Comparison of ENCODE assay signal across 1 cellular context in genomic region chr20:431012-431904, GRCh38.
A peak's percentile ranks its signal among the peaks of the same experiment; 100 is the strongest.
TF ChIP-seq lines count a peak whose summit lies in the region.

No MANE protein-coding gene starts in this region.

TF ChIP-seq in HepG2, 621 proteins besides CTCF, POLR2A, EP300 and RAD21 (continued from another document and continues in another):
- TF ChIP-seq DMTF1 (CRISPR knock-in tag; IDR thresholded peaks at IDR 0.05) (no peak), ZNF768 (CRISPR knock-in tag; IDR thresholded peaks at IDR 0.05) (peak; percentile 78; the same call in 1 of the 2 replicates), ZNF740 (CRISPR knock-in tag; IDR thresholded peaks at IDR 0.05) (no peak; the same call in 1 of the 2 replicates), ZNF543 (CRISPR knock-in tag; IDR thresholded peaks at IDR 0.05) (no peak), ZNF720 (CRISPR knock-in tag; IDR thresholded peaks at IDR 0.05) (0 out of 2 replicates have a peak, but pooled peaks have one; percentile 14), ZNF749 (CRISPR knock-in tag; IDR thresholded peaks at IDR 0.05; ENCODE audit: borderline replicate concordance) (no peak; the same call in 1 of the 2 replicates), ZNF629 (CRISPR knock-in tag; conservative IDR thresholded peaks at IDR 0.05) (0 out of 2 replicates have a peak, but pooled peaks have one; percentile 21), MAF1 (CRISPR knock-in tag; IDR thresholded peaks at IDR 0.05; ENCODE audit: borderline replicate concordance) (no peak), ZNF337 (CRISPR knock-in tag; IDR thresholded peaks at IDR 0.05; ENCODE audit: borderline replicate concordance, low read depth) (no peak), ZSCAN22 (CRISPR knock-in tag; IDR thresholded peaks at IDR 0.05) (no peak), ESRRA (CRISPR knock-in tag; IDR thresholded peaks at IDR 0.05; ENCODE audit: low read depth) (0 out of 2 replicates have a peak, but pooled peaks have one; percentile 54), NR1H2 (CRISPR knock-in tag; IDR thresholded peaks at IDR 0.05; ENCODE audit: borderline replicate concordance, low read depth) (no peak), SMAD3 (CRISPR knock-in tag; IDR thresholded peaks at IDR 0.05) (peak; percentile 96), TRIM22 (IDR thresholded peaks at IDR 0.05) (no peak), HNF4A (CRISPR knock-in tag; IDR thresholded peaks at IDR 0.05) (peak; percentile 2; the same call in 1 of the 2 replicates), ZNF777 (CRISPR knock-in tag; IDR thresholded peaks at IDR 0.05) (no peak), PITX1 (CRISPR knock-in tag; IDR thresholded peaks at IDR 0.05) (peak; percentile 68; the same call in 1 of the 2 replicates), NR2F6 (IDR thresholded peaks at IDR 0.05) (no peak), NR2F6 (CRISPR knock-in tag; IDR thresholded peaks at IDR 0.05) (peak; percentile 80), ZNF451 (CRISPR knock-in tag; IDR thresholded peaks at IDR 0.05) (peak; percentile 62; the same call in 1 of the 2 replicates), RORA (CRISPR knock-in tag; IDR thresholded peaks at IDR 0.05) (no peak), FOXM1 (CRISPR knock-in tag; IDR thresholded peaks at IDR 0.05) (no peak; the same call in 1 of the 2 replicates), ZSCAN21 (CRISPR knock-in tag; IDR thresholded peaks at IDR 0.05; ENCODE audit: borderline replicate concordance) (peak; percentile 29; the same call in 1 of the 2 replicates), ARNT (IDR thresholded peaks at IDR 0.05) (no peak), KLF6 (CRISPR knock-in tag; IDR thresholded peaks at IDR 0.05) (no peak; the same call in 1 of the 2 replicates), RFX1 (IDR thresholded peaks at IDR 0.05) (no peak), TBX3 (IDR thresholded peaks at IDR 0.05; ENCODE audit: borderline replicate concordance) (no peak), MED13 (CRISPR knock-in tag; IDR thresholded peaks at IDR 0.05) (no peak), ELK4 (CRISPR knock-in tag; IDR thresholded peaks at IDR 0.05; ENCODE audit: borderline replicate concordance) (no peak), AKAP8 (CRISPR knock-in tag; IDR thresholded peaks at IDR 0.05) (peak; percentile 96), MYC (CRISPR knock-in tag; IDR thresholded peaks at IDR 0.05; ENCODE audit: borderline replicate concordance) (peak; percentile 71; the same call in 1 of the 2 replicates), ZSCAN12 (CRISPR knock-in tag; IDR thresholded peaks at IDR 0.05) (no peak), ZSCAN29 (CRISPR knock-in tag; conservative IDR thresholded peaks at IDR 0.05) (no peak), CBX1 (IDR thresholded peaks at IDR 0.05; ENCODE audit: low read depth) (no peak), MTF1 (CRISPR knock-in tag; IDR thresholded peaks at IDR 0.05) (no peak), ZNF484 (CRISPR knock-in tag; IDR thresholded peaks at IDR 0.05; ENCODE audit: borderline replicate concordance, low read depth) (no peak), ZNF160 (CRISPR knock-in tag; IDR thresholded peaks at IDR 0.05) (no peak; the same call in 1 of the 2 replicates), HNRNPH1 (optimal IDR thresholded peaks at IDR 0.05; ENCODE audit: low read depth, low read length) (no peak), POLR2AphosphoS5 (IDR thresholded peaks at IDR 0.05; ENCODE audit: low read depth, low read length) (0 out of 2 replicates have a peak, but pooled peaks have one; percentile 9), NR2F2 (IDR thresholded peaks at IDR 0.05; ENCODE audit: borderline replicate concordance, low read depth) (no peak; the same call in 1 of the 2 replicates)
- TF ChIP-seq, protein P1, sequence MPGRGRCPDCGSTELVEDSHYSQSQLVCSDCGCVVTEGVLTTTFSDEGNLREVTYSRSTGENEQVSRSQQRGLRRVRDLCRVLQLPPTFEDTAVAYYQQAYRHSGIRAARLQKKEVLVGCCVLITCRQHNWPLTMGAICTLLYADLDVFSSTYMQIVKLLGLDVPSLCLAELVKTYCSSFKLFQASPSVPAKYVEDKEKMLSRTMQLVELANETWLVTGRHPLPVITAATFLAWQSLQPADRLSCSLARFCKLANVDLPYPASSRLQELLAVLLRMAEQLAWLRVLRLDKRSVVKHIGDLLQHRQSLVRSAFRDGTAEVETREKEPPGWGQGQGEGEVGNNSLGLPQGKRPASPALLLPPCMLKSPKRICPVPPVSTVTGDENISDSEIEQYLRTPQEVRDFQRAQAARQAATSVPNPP (CRISPR knock-in tag; IDR thresholded peaks at IDR 0.05), result no peak
- TF ChIP-seq, protein P2, sequence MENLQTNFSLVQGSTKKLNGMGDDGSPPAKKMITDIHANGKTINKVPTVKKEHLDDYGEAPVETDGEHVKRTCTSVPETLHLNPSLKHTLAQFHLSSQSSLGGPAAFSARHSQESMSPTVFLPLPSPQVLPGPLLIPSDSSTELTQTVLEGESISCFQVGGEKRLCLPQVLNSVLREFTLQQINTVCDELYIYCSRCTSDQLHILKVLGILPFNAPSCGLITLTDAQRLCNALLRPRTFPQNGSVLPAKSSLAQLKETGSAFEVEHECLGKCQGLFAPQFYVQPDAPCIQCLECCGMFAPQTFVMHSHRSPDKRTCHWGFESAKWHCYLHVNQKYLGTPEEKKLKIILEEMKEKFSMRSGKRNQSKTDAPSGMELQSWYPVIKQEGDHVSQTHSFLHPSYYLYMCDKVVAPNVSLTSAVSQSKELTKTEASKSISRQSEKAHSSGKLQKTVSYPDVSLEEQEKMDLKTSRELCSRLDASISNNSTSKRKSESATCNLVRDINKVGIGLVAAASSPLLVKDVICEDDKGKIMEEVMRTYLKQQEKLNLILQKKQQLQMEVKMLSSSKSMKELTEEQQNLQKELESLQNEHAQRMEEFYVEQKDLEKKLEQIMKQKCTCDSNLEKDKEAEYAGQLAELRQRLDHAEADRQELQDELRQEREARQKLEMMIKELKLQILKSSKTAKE (CRISPR knock-in tag; IDR thresholded peaks at IDR 0.05; ENCODE audit: borderline replicate concordance), result peak; percentile 21; the same call in 1 of the 2 replicates
- TF ChIP-seq, protein P3, sequence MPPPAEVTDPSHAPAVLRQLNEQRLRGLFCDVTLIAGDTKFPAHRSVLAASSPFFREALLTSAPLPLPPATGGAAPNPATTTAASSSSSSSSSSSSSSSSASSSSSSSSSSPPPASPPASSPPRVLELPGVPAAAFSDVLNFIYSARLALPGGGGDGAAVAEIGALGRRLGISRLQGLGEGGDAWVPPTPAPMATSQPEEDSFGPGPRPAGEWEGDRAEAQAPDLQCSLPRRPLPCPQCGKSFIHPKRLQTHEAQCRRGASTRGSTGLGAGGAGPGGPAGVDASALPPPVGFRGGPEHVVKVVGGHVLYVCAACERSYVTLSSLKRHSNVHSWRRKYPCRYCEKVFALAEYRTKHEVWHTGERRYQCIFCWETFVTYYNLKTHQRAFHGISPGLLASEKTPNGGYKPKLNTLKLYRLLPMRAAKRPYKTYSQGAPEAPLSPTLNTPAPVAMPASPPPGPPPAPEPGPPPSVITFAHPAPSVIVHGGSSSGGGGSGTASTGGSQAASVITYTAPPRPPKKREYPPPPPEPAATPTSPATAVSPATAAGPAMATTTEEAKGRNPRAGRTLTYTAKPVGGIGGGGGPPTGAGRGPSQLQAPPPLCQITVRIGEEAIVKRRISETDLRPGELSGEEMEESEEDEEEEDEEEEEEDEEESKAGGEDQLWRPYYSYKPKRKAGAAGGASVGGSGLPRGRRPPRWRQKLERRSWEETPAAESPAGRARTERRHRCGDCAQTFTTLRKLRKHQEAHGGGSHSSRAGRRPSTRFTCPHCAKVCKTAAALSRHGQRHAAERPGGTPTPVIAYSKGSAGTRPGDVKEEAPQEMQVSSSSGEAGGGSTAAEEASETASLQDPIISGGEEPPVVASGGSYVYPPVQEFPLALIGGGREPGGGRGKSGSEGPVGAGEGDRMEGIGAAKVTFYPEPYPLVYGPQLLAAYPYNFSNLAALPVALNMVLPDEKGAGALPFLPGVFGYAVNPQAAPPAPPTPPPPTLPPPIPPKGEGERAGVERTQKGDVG (CRISPR knock-in tag; IDR thresholded peaks at IDR 0.05; ENCODE audit: borderline replicate concordance), result peak; percentile 49; the same call in 1 of the 2 replicates
- TF ChIP-seq, protein P4, sequence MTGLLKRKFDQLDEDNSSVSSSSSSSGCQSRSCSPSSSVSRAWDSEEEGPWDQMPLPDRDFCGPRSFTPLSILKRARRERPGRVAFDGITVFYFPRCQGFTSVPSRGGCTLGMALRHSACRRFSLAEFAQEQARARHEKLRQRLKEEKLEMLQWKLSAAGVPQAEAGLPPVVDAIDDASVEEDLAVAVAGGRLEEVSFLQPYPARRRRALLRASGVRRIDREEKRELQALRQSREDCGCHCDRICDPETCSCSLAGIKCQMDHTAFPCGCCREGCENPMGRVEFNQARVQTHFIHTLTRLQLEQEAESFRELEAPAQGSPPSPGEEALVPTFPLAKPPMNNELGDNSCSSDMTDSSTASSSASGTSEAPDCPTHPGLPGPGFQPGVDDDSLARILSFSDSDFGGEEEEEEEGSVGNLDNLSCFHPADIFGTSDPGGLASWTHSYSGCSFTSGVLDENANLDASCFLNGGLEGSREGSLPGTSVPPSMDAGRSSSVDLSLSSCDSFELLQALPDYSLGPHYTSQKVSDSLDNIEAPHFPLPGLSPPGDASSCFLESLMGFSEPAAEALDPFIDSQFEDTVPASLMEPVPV (CRISPR knock-in tag; IDR thresholded peaks at IDR 0.05), result no peak
- TF ChIP-seq, protein P5, sequence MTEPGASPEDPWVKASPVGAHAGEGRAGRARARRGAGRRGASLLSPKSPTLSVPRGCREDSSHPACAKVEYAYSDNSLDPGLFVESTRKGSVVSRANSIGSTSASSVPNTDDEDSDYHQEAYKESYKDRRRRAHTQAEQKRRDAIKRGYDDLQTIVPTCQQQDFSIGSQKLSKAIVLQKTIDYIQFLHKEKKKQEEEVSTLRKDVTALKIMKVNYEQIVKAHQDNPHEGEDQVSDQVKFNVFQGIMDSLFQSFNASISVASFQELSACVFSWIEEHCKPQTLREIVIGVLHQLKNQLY (CRISPR knock-in tag; IDR thresholded peaks at IDR 0.05), result peak; percentile 64; the same call in 1 of the 2 replicates
- TF ChIP-seq, protein P6, sequence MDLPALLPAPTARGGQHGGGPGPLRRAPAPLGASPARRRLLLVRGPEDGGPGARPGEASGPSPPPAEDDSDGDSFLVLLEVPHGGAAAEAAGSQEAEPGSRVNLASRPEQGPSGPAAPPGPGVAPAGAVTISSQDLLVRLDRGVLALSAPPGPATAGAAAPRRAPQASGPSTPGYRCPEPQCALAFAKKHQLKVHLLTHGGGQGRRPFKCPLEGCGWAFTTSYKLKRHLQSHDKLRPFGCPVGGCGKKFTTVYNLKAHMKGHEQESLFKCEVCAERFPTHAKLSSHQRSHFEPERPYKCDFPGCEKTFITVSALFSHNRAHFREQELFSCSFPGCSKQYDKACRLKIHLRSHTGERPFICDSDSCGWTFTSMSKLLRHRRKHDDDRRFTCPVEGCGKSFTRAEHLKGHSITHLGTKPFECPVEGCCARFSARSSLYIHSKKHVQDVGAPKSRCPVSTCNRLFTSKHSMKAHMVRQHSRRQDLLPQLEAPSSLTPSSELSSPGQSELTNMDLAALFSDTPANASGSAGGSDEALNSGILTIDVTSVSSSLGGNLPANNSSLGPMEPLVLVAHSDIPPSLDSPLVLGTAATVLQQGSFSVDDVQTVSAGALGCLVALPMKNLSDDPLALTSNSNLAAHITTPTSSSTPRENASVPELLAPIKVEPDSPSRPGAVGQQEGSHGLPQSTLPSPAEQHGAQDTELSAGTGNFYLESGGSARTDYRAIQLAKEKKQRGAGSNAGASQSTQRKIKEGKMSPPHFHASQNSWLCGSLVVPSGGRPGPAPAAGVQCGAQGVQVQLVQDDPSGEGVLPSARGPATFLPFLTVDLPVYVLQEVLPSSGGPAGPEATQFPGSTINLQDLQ (CRISPR knock-in tag; IDR thresholded peaks at IDR 0.05), result no peak
- TF ChIP-seq, protein P7, sequence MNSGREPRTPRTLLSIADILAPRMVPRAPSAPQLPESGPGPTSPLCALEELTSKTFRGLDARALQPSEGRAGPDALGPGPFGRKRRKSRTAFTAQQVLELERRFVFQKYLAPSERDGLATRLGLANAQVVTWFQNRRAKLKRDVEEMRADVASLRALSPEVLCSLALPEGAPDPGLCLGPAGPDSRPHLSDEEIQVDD (CRISPR knock-in tag; IDR thresholded peaks at IDR 0.05; ENCODE audit: borderline replicate concordance), result no peak
